ENCODE assay signal across 20 cellular contexts in the genomic region with DNA sequence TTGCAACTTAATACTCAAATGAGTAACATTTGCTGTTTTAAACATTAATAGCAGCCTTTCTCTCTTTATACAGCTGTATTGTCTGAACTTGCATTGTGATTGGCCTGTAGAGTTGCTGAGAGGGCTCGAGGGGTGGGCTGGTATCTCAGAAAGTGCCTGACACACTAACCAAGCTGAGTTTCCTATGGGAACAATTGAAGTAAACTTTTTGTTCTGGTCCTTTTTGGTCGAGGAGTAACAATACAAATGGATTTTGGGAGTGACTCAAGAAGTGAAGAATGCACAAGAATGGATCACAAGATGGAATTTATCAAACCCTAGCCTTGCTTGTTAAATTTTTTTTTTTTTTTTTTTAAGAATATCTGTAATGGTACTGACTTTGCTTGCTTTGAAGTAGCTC. TPM values are rescaled to one million over a fixed set of nuclear protein-coding genes. Genes with fewer than 3 reads are reported as not detected.
A peak's percentile ranks its signal among the peaks of the same experiment; 100 is the strongest.
DNase-seq lines count a peak whose midpoint lies in the region; ATAC-seq and TF ChIP-seq lines count a peak whose summit lies in the region.
"Had no signal": no experiment of that assay in that cellular context is flagged by ENCODE, and none has a peak within 500 bp of the region (broad histone marks: within the 10 kb centered on the region; RNA-seq: fewer than 3 reads in every experiment).

No MANE protein-coding gene starts in this region.

- POLR2A ChIA-PET in activated B cell treated with CpG ODN at 0.5 μM for 24 hours (lab: Charles Lee): interaction anchor here (1.0 kb wide), 1 partner anchor 9 kb away, joined by 3 read pairs; no protein-coding TSS in a partner anchor

- intact Hi-C loops in natural killer cell (cut with micrococcal nuclease): no loop called here
- intact Hi-C loops in activated B cell treated with CpG ODN at 0.5 μM for 24 hours (cut with micrococcal nuclease): no loop called here

- peaks cover 51% of the 10 kb centered on the region for H3K36me3 Mint-ChIP-seq in natural killer cell
- peaks cover 47% of the 10 kb centered on the region for H3K36me3 Mint-ChIP-seq in natural killer cell treated with Interleukin-12 subunit alpha and Interleukin-12 subunit beta and Interleukin-15 and Interleukin-18, amount 100 ng/mL, for 72 hours
- peaks cover 76% of the 10 kb centered on the region for H3K36me3 Mint-ChIP-seq in activated B cell treated with CpG ODN at 0.5 μM for 24 hours (ENCODE audit: low read depth)
- peaks cover 24 to 57% (median 44%) of the 10 kb centered on the region in 3 donors for H3K36me3 Mint-ChIP-seq in immature natural killer cell

- no peak for DNase-seq in natural killer cell
- no peak for DNase-seq in natural killer cell treated with Interleukin-12 subunit alpha and Interleukin-12 subunit beta and Interleukin-15 and Interleukin-18, amount 100 ng/mL, for 72 hours (ENCODE audit: low spot score)
- DNase-seq in activated B cell treated with CpG ODN at 0.5 μM for 24 hours: no peak
- no peak for DNase-seq in immature natural killer cell
- no peak for DNase-seq in NCI-H748 treated with DMSO at 0.1 percent for 48 hours (lab: John Stamatoyannopoulos, UW)
- no peak for DNase-seq in superior temporal gyrus (ENCODE audit: extremely low spot score)
- DNase-seq in dermis blood vessel endothelial cell: no peak
- DNase-seq: body of pancreas; effector memory CD8-positive, alpha-beta T cell; glutamatergic neuron; HCEC 1CT; Kasumi-1; left cardiac atrium; NCI-H1930; NCI-H69; occipital lobe; uterus had no signal

- H3K4me1 Mint-ChIP-seq in natural killer cell (peaks cover 21 to 30% of the 10 kb centered on the region in 2 donors), activated B cell treated with CpG ODN at 0.5 μM for 24 hours (no peaks in the 10 kb centered on the region), immature natural killer cell (peaks cover 2 to 21% of the 10 kb centered on the region in 2 donors)
- H3K4me1 Mint-ChIP-seq in natural killer cell treated with Interleukin-12 subunit alpha and Interleukin-12 subunit beta and Interleukin-15 and Interleukin-18, amount 100 ng/mL, for 72 hours (ENCODE audit: low read depth in 2 of 2): peaks cover 4 to 19% of the 10 kb centered on the region in 2 donors
- H3K4me1 Mint-ChIP-seq: CD14-positive monocyte had no signal

- H3K27me3 Mint-ChIP-seq in natural killer cell (ENCODE audit: low read depth in 2 of 2): no peaks in the 10 kb centered on the region
- H3K27me3 Mint-ChIP-seq in natural killer cell treated with Interleukin-12 subunit alpha and Interleukin-12 subunit beta and Interleukin-15 and Interleukin-18, amount 100 ng/mL, for 72 hours: no peaks in the 10 kb centered on the region
- H3K27me3 Mint-ChIP-seq in activated B cell treated with CpG ODN at 0.5 μM for 24 hours: no peaks in the 10 kb centered on the region
- peaks cover 2 to 10% (median 2%) of the 10 kb centered on the region in 3 donors for H3K27me3 Mint-ChIP-seq in immature natural killer cell (ENCODE audit: low read depth in 3 of 3)
- H3K27me3 Mint-ChIP-seq: effector memory CD8-positive, alpha-beta T cell; memory B cell had no signal

- no peak for ATAC-seq in natural killer cell
- no peak for ATAC-seq in natural killer cell treated with Interleukin-12 subunit alpha and Interleukin-12 subunit beta and Interleukin-15 and Interleukin-18, amount 100 ng/mL, for 72 hours
- ATAC-seq in activated B cell treated with CpG ODN at 0.5 μM for 24 hours (ENCODE audit: low read depth): no peak
- ATAC-seq: body of pancreas; effector memory CD8-positive, alpha-beta T cell; left cardiac atrium had no signal

- H3K9me3 Mint-ChIP-seq in natural killer cell (no peaks in the 10 kb centered on the region), activated B cell treated with CpG ODN at 0.5 μM for 24 hours (no peaks in the 10 kb centered on the region), immature natural killer cell (no peaks in the 10 kb centered on the region)
- H3K9me3 Mint-ChIP-seq in natural killer cell treated with Interleukin-12 subunit alpha and Interleukin-12 subunit beta and Interleukin-15 and Interleukin-18, amount 100 ng/mL, for 72 hours: no peaks in the 10 kb centered on the region
- H3K9me3 Mint-ChIP-seq: effector memory CD8-positive, alpha-beta T cell; memory B cell; T-helper 1 cell treated with Interleukin-12 subunit alpha and Interleukin-12 subunit beta and Interleukin-4 antibody, amounts not matched to agents 30 μg/mL and 1 μg/mL, for 36 hours had no signal

- TF ChIP-seq CTCF in natural killer cell (IDR thresholded peaks at IDR 0.05): no peak
- TF ChIP-seq CTCF in activated B cell treated with CpG ODN at 0.5 μM for 24 hours (IDR thresholded peaks at IDR 0.05): no peak

- H3K27ac Mint-ChIP-seq in natural killer cell: peak overlapping the region; percentile 5 to 71
- H3K27ac Mint-ChIP-seq in natural killer cell treated with Interleukin-12 subunit alpha and Interleukin-12 subunit beta and Interleukin-15 and Interleukin-18, amount 100 ng/mL, for 72 hours: no peak overlapping the region
- peak overlapping the region; percentile 31 for H3K27ac Mint-ChIP-seq in activated B cell treated with CpG ODN at 0.5 μM for 24 hours
- H3K27ac Mint-ChIP-seq in immature natural killer cell: peak overlapping the region in 5 of 6 donors; percentile 5 to 54 (median 36)
- H3K27ac Mint-ChIP-seq: T-helper 1 cell treated with Interleukin-12 subunit alpha and Interleukin-12 subunit beta and Interleukin-4 antibody, amounts not matched to agents 30 μg/mL and 1 μg/mL, for 36 hours had no signal

- CTCF ChIA-PET in activated B cell treated with CpG ODN at 0.5 μM for 24 hours (lab: Charles Lee): no interaction called here

- H3K4me3 Mint-ChIP-seq in natural killer cell: peak overlapping the region; percentile 21
- H3K4me3 Mint-ChIP-seq in natural killer cell treated with Interleukin-12 subunit alpha and Interleukin-12 subunit beta and Interleukin-15 and Interleukin-18, amount 100 ng/mL, for 72 hours: no peak overlapping the region
- no peak overlapping the region for H3K4me3 Mint-ChIP-seq in activated B cell treated with CpG ODN at 0.5 μM for 24 hours
- no peak overlapping the region for H3K4me3 Mint-ChIP-seq in immature natural killer cell
- H3K4me3 Mint-ChIP-seq: CD14-positive monocyte; effector memory CD8-positive, alpha-beta T cell; memory B cell; T-helper 1 cell treated with Interleukin-12 subunit alpha and Interleukin-12 subunit beta and Interleukin-4 antibody, amounts not matched to agents 30 μg/mL and 1 μg/mL, for 36 hours had no signal

RNA-seq across cellular contexts. Expression of a gene that starts 40.3 kb away (rescaled TPM):
- 100 to 1,000 TPM; 213 to 258 (median 230) TPM for total RNA-seq in natural killer cell
- 100 to 1,000 TPM; 140 to 155 TPM for total RNA-seq in natural killer cell treated with Interleukin-12 subunit alpha and Interleukin-12 subunit beta and Interleukin-15 and Interleukin-18, amount 100 ng/mL, for 72 hours
- total RNA-seq in activated B cell treated with CpG ODN at 0.5 μM for 24 hours: 155 and 164 TPM in 2 replicates
- 10 to 100 TPM; 35.4 to 85.5 (median 70.4) TPM for polyA plus RNA-seq in immature natural killer cell
- total RNA-seq in dermis blood vessel endothelial cell: 1,367 and 1,954 TPM in 2 replicates

Comparison
In these comparisons a context has a peak if more than half of its experiments do, and no peak if none do; other contexts are left out.
1. H3K27ac Mint-ChIP-seq: peak in natural killer cell (2 of 2), activated B cell treated with CpG ODN at 0.5 μM for 24 hours (single experiment) and immature natural killer cell (5 of 6); none in natural killer cell treated with Interleukin-12 subunit alpha and Interleukin-12 subunit beta and Interleukin-15 and Interleukin-18, amount 100 ng/mL, for 72 hours (0 of 2).